Comparison of ENCODE assay signal across 7 cellular contexts in the genomic region with DNA sequence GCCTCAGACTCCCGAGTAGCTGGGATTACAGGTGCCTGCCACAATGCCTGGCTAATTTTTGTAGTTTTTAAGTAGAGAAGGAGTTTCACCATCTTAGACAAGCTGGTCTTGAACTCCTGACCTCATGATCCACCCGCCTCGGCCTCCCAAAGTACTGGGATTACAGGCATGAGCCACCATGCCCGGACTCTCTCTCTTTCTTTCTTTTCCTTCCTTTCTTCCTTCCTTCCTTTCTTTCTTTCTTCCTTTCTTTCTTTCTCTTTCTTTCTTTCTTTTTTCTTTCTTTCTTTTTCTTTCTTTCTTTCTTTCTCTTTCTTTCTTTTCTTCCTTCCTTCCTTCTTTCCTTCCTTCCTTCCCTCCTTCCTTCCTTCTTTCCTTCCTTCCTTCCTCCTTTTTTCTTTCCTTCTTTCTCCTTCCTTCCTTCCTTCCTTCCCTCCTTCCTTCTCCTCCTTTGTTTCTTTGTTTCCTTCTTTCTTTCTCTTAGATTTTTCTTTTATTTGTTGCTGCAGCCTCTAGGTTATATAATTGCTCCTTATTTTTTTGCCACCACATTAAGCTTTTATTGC.
DNase-seq lines count a peak whose midpoint lies in the region; ATAC-seq, FAIRE-seq and TF ChIP-seq lines count a peak whose summit lies in the region.
"Not testable (repeated sequence)": the region's sequence is repeated elsewhere in the genome, so short reads cannot be mapped to it uniquely, and the experiment has no call there.

No MANE protein-coding gene starts in this region.

- not testable (repeated sequence) for ATAC-seq in WTC11; activated T-cell treated with anti-CD3 and anti-CD28 coated beads, Interleukin-2, amount 50 U/mL, for 72 hours (replicated peaks in 1 of 2); K562; stimulated activated memory B cell treated with anti-CD40 and anti-IgM and Interleukin-4, amounts not matched to agents 10 μg/mL and 1 μg/mL and 100 μg/mL, for 72 hours

- CTCF ChIA-PET in Calu3 (lab: Charles Lee); HEK293 (lab: Yijun Ruan, JAX); WTC11 (lab: Charles Lee); K562 (lab: Yijun Ruan, JAX; ENCODE audit: low intra/inter-chr PET ratio): not testable (repeated sequence)

- H2AFZ ChIP-seq in K562 (ENCODE audit: low read depth, low read length), result not testable (repeated sequence)

- not testable (repeated sequence) for H3K4me3 ChIP-seq in HEK293 (ENCODE audit: low read depth, low read length); K562

- not testable (repeated sequence) for H3K9ac ChIP-seq in K562 (ENCODE audit: insufficient read depth in 1 of 2, low read depth in 2 of 2, low read length in 2 of 2)

- not testable (repeated sequence) for FAIRE-seq in K562 (lab: Jason Lieb, UNC)

- H3K36me3 ChIP-seq in HEK293 (ENCODE audit: control insufficient read depth in 2 of 2, insufficient read depth in 1 of 2, low read length in 2 of 2); K562 (ENCODE audit: control insufficient read depth, insufficient read depth, low read length): not testable (repeated sequence)

- not testable (repeated sequence) for H3K9me3 Mint-ChIP-seq in Calu3 (ENCODE audit: low read depth, unreplicated experiment); T-helper 1 cell treated with Interleukin-12 subunit alpha and Interleukin-12 subunit beta and Interleukin-4 antibody, amounts not matched to agents 30 μg/mL and 1 μg/mL, for 36 hours; WTC11; activated T-cell treated with anti-CD3 and anti-CD28 coated beads, Interleukin-2, amount 50 U/mL, for 72 hours; stimulated activated memory B cell treated with anti-CD40 and anti-IgM and Interleukin-4, amounts not matched to agents 10 μg/mL and 1 μg/mL and 100 μg/mL, for 72 hours

- H3K36me3 Mint-ChIP-seq in Calu3 (ENCODE audit: insufficient read depth, unreplicated experiment); T-helper 1 cell treated with Interleukin-12 subunit alpha and Interleukin-12 subunit beta and Interleukin-4 antibody, amounts not matched to agents 30 μg/mL and 1 μg/mL, for 36 hours (ENCODE audit: low read depth); WTC11; activated T-cell treated with anti-CD3 and anti-CD28 coated beads, Interleukin-2, amount 50 U/mL, for 72 hours (ENCODE audit: insufficient read depth in 2 of 2); stimulated activated memory B cell treated with anti-CD40 and anti-IgM and Interleukin-4, amounts not matched to agents 10 μg/mL and 1 μg/mL and 100 μg/mL, for 72 hours: not testable (repeated sequence)

- not testable (repeated sequence) for TF ChIP-seq RAD21 in K562 (CRISPR knock-in tag; conservative IDR thresholded peaks at IDR 0.05 in 1 of 2, IDR thresholded peaks at IDR 0.05 in 1 of 2)

- H3K27ac Mint-ChIP-seq in Calu3 (ENCODE audit: unreplicated experiment), result peak overlapping the region; percentile 12
- peak overlapping the region; percentile 34 for H3K27ac Mint-ChIP-seq in T-helper 1 cell treated with Interleukin-12 subunit alpha and Interleukin-12 subunit beta and Interleukin-4 antibody, amounts not matched to agents 30 μg/mL and 1 μg/mL, for 36 hours
- H3K27ac Mint-ChIP-seq in WTC11, result not testable (repeated sequence)
- peak overlapping the region; percentile 67 for H3K27ac Mint-ChIP-seq in activated T-cell treated with anti-CD3 and anti-CD28 coated beads, Interleukin-2, amount 50 U/mL, for 72 hours
- peak overlapping the region; percentile 53 for H3K27ac Mint-ChIP-seq in stimulated activated memory B cell treated with anti-CD40 and anti-IgM and Interleukin-4, amounts not matched to agents 10 μg/mL and 1 μg/mL and 100 μg/mL, for 72 hours

- 0% methylated on average over 4 of the region's 4 CpGs for WGBS in K562 (ENCODE audit: insufficient coverage, low coverage, missing lambda C conversion rate)

- not testable (repeated sequence) for H3K4me2 ChIP-seq in K562 (ENCODE audit: insufficient read depth, low read length)

- not testable (repeated sequence) for H3K79me2 ChIP-seq in K562 (ENCODE audit: control insufficient read depth, insufficient read depth, low read length)

- not testable (repeated sequence) for H3K9me3 ChIP-seq in HEK293 (ENCODE audit: control insufficient read depth, insufficient read depth, low read depth, low read length); K562 (replicated peaks; ENCODE audit: control insufficient read depth, insufficient read depth, low read depth, low read length)

- not testable (repeated sequence) for TF ChIP-seq EP300 in K562 (IDR thresholded peaks at IDR 0.05; ENCODE audit: low read length)

- DNase-seq in Calu3; WTC11 (ENCODE audit: low spot score); activated T-cell treated with anti-CD3 and anti-CD28 coated beads, Interleukin-2, amount 50 U/mL, for 72 hours; K562 (ENCODE audit: extremely low read depth in 1 of 4, low spot score in 3 of 4): not testable (repeated sequence)

- not testable (repeated sequence) for TF ChIP-seq POLR2A in K562 (conservative IDR thresholded peaks at IDR 0.05)

- H3K4me1 Mint-ChIP-seq in Calu3 (ENCODE audit: low read depth, unreplicated experiment), result peaks cover 11% of the 10 kb centered on the region
- H3K4me1 Mint-ChIP-seq in T-helper 1 cell treated with Interleukin-12 subunit alpha and Interleukin-12 subunit beta and Interleukin-4 antibody, amounts not matched to agents 30 μg/mL and 1 μg/mL, for 36 hours (ENCODE audit: low read depth); activated T-cell treated with anti-CD3 and anti-CD28 coated beads, Interleukin-2, amount 50 U/mL, for 72 hours (ENCODE audit: low read depth): not testable (repeated sequence)
- peaks cover 32% of the 10 kb centered on the region for H3K4me1 Mint-ChIP-seq in WTC11
- H3K4me1 Mint-ChIP-seq in stimulated activated memory B cell treated with anti-CD40 and anti-IgM and Interleukin-4, amounts not matched to agents 10 μg/mL and 1 μg/mL and 100 μg/mL, for 72 hours, result peaks cover 17% of the 10 kb centered on the region

- H4K20me1 ChIP-seq in K562 (replicated peaks; ENCODE audit: control insufficient read depth, insufficient read depth, low read length), result not testable (repeated sequence)

- TF ChIP-seq CTCF in Calu3 (IDR thresholded peaks at IDR 0.05; ENCODE audit: unreplicated experiment); HEK293 (tag by site-specific recombination; IDR thresholded peaks at IDR 0.05); WTC11 (IDR thresholded peaks at IDR 0.05); K562 (IDR thresholded peaks at IDR 0.05 in 2 of 3, conservative IDR thresholded peaks at IDR 0.05 in 1 of 3; ENCODE audit: insufficient read depth in 2 of 3, low read depth in 1 of 3, low read length in 3 of 3): not testable (repeated sequence)

- intact Hi-C loops in Calu3 (cut with micrococcal nuclease; ENCODE audit: unreplicated experiment), result loop anchor here (10.0 kb wide), 1 partner anchor 46 kb away; no protein-coding TSS in a partner anchor
- intact Hi-C loops in K562 (cut with micrococcal nuclease), result not testable (repeated sequence)

- POLR2A ChIA-PET in HEK293 (lab: Yijun Ruan, JAX); WTC11 (lab: Charles Lee); K562 (lab: Yijun Ruan, JAX): not testable (repeated sequence)

- in situ Hi-C loops in K562 (cut with MboI), result not testable (repeated sequence)

- not testable (repeated sequence) for H3K27me3 ChIP-seq in K562 (ENCODE audit: control insufficient read depth in 2 of 2, insufficient read depth in 2 of 2, low read length in 2 of 2)

- not testable (repeated sequence) for H3K4me1 ChIP-seq in HEK293 (ENCODE audit: control insufficient read depth, insufficient read depth, low read length); K562 (replicated peaks in 1 of 2; ENCODE audit: control insufficient read depth in 2 of 2, insufficient read depth in 2 of 2, low read length in 2 of 2)

- H3K27me3 Mint-ChIP-seq in Calu3 (ENCODE audit: unreplicated experiment); WTC11 (ENCODE audit: low read depth); activated T-cell treated with anti-CD3 and anti-CD28 coated beads, Interleukin-2, amount 50 U/mL, for 72 hours (ENCODE audit: low read depth): not testable (repeated sequence)
- peaks cover 14% of the 10 kb centered on the region for H3K27me3 Mint-ChIP-seq in T-helper 1 cell treated with Interleukin-12 subunit alpha and Interleukin-12 subunit beta and Interleukin-4 antibody, amounts not matched to agents 30 μg/mL and 1 μg/mL, for 36 hours (ENCODE audit: low read depth)
- H3K27me3 Mint-ChIP-seq in stimulated activated memory B cell treated with anti-CD40 and anti-IgM and Interleukin-4, amounts not matched to agents 10 μg/mL and 1 μg/mL and 100 μg/mL, for 72 hours, result peaks cover 29% of the 10 kb centered on the region

- not testable (repeated sequence) for H3K9me1 ChIP-seq in K562 (ENCODE audit: control insufficient read depth, insufficient read depth, low read length)

- not testable (repeated sequence) for BruUV-seq in Calu3 (replicated peaks; lab: Mats Ljungman, UMichigan); K562 (replicated peaks; lab: Mats Ljungman, UMichigan)

- H3K27ac ChIP-seq in HEK293 (ENCODE audit: extremely low read depth, low read depth, low read length); K562 (ENCODE audit: extremely low read depth, low read depth, low read length): not testable (repeated sequence)

- not testable (repeated sequence) for H3K4me3 Mint-ChIP-seq in Calu3 (ENCODE audit: low read depth, unreplicated experiment); T-helper 1 cell treated with Interleukin-12 subunit alpha and Interleukin-12 subunit beta and Interleukin-4 antibody, amounts not matched to agents 30 μg/mL and 1 μg/mL, for 36 hours; activated T-cell treated with anti-CD3 and anti-CD28 coated beads, Interleukin-2, amount 50 U/mL, for 72 hours; stimulated activated memory B cell treated with anti-CD40 and anti-IgM and Interleukin-4, amounts not matched to agents 10 μg/mL and 1 μg/mL and 100 μg/mL, for 72 hours
- H3K4me3 Mint-ChIP-seq in WTC11, result peak overlapping the region; percentile 64

TF ChIP-seq in K562, 482 proteins besides CTCF, POLR2A, EP300 and RAD21 (continues in another document):
- peak; percentile 66; the same call in 1 of the 2 replicates for TF ChIP-seq GATAD2A (IDR thresholded peaks at IDR 0.05)
